ENCODE assay signal across 1 cellular context in the genomic region with DNA sequence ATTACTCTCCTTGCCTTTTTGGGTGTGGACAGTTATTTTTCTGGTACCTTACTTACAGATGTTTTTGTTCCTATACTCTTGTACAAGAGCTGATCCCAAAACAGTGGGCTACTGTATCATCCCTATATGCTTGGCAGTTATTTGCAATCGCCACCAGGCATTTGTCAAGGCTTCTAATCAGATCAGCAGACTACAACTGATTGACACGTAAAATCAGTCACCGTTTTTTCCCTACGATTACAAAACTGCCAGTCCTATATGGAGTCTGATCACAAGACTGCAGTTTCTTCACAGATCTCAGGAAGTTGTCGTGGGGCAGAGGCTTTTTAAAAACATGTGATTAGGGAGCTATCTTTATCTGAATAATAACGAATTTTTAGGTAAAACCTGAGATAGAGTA.
TF ChIP-seq lines count a peak whose summit lies in the region.

No MANE protein-coding gene starts in this region.

TF ChIP-seq in HepG2, 621 proteins besides CTCF, POLR2A, EP300 and RAD21:
- TF ChIP-seq RCOR2 (CRISPR knock-in tag; IDR thresholded peaks at IDR 0.05) (no peak), ZNF12 (CRISPR knock-in tag; IDR thresholded peaks at IDR 0.05) (no peak), ZFP36L2 (CRISPR knock-in tag; IDR thresholded peaks at IDR 0.05) (no peak), RARG (CRISPR knock-in tag; IDR thresholded peaks at IDR 0.05; ENCODE audit: low read depth) (no peak), TAF1 (CRISPR knock-in tag; IDR thresholded peaks at IDR 0.05) (no peak), ZNF746 (CRISPR knock-in tag; IDR thresholded peaks at IDR 0.05) (no peak), CHCHD3 (CRISPR knock-in tag; IDR thresholded peaks at IDR 0.05) (no peak), ZNF160 (CRISPR knock-in tag; IDR thresholded peaks at IDR 0.05) (no peak), CHD2 (IDR thresholded peaks at IDR 0.05; ENCODE audit: low read depth, low read length) (no peak), CHD4 (IDR thresholded peaks at IDR 0.05; ENCODE audit: borderline replicate concordance, low read length) (no peak), PHF5A (CRISPR knock-in tag; IDR thresholded peaks at IDR 0.05; ENCODE audit: low read depth, unreplicated experiment) (no peak), JUN (CRISPR knock-in tag; IDR thresholded peaks at IDR 0.05) (no peak), ZNF460 (CRISPR knock-in tag; IDR thresholded peaks at IDR 0.05; ENCODE audit: borderline replicate concordance) (no peak)
- TF ChIP-seq, protein P1, sequence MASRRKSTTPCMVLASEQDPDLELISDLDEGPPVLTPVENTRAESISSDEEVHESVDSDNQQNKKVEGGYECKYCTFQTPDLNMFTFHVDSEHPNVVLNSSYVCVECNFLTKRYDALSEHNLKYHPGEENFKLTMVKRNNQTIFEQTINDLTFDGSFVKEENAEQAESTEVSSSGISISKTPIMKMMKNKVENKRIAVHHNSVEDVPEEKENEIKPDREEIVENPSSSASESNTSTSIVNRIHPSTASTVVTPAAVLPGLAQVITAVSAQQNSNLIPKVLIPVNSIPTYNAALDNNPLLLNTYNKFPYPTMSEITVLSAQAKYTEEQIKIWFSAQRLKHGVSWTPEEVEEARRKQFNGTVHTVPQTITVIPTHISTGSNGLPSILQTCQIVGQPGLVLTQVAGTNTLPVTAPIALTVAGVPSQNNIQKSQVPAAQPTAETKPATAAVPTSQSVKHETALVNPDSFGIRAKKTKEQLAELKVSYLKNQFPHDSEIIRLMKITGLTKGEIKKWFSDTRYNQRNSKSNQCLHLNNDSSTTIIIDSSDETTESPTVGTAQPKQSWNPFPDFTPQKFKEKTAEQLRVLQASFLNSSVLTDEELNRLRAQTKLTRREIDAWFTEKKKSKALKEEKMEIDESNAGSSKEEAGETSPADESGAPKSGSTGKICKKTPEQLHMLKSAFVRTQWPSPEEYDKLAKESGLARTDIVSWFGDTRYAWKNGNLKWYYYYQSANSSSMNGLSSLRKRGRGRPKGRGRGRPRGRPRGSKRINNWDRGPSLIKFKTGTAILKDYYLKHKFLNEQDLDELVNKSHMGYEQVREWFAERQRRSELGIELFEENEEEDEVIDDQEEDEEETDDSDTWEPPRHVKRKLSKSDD (CRISPR knock-in tag; IDR thresholded peaks at IDR 0.05; ENCODE audit: low read depth): no peak
- TF ChIP-seq, protein P2, sequence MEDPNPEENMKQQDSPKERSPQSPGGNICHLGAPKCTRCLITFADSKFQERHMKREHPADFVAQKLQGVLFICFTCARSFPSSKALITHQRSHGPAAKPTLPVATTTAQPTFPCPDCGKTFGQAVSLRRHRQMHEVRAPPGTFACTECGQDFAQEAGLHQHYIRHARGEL (CRISPR knock-in tag; IDR thresholded peaks at IDR 0.05): no peak
- TF ChIP-seq, protein P3, sequence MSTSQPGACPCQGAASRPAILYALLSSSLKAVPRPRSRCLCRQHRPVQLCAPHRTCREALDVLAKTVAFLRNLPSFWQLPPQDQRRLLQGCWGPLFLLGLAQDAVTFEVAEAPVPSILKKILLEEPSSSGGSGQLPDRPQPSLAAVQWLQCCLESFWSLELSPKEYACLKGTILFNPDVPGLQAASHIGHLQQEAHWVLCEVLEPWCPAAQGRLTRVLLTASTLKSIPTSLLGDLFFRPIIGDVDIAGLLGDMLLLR (CRISPR knock-in tag; IDR thresholded peaks at IDR 0.05): no peak
- TF ChIP-seq, protein P4, sequence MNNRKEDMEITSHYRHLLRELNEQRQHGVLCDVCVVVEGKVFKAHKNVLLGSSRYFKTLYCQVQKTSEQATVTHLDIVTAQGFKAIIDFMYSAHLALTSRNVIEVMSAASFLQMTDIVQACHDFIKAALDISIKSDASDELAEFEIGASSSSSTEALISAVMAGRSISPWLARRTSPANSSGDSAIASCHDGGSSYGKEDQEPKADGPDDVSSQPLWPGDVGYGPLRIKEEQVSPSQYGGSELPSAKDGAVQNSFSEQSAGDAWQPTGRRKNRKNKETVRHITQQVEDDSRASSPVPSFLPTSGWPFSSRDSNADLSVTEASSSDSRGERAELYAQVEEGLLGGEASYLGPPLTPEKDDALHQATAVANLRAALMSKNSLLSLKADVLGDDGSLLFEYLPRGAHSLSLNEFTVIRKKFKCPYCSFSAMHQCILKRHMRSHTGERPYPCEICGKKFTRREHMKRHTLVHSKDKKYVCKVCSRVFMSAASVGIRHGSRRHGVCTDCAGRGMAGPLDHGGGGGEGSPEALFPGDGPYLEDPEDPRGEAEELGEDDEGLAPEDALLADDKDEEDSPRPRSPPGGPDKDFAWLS (CRISPR knock-in tag; IDR thresholded peaks at IDR 0.05; ENCODE audit: borderline replicate concordance): no peak
